1 cellular context compared by ENCODE assay signal in the genomic region with DNA sequence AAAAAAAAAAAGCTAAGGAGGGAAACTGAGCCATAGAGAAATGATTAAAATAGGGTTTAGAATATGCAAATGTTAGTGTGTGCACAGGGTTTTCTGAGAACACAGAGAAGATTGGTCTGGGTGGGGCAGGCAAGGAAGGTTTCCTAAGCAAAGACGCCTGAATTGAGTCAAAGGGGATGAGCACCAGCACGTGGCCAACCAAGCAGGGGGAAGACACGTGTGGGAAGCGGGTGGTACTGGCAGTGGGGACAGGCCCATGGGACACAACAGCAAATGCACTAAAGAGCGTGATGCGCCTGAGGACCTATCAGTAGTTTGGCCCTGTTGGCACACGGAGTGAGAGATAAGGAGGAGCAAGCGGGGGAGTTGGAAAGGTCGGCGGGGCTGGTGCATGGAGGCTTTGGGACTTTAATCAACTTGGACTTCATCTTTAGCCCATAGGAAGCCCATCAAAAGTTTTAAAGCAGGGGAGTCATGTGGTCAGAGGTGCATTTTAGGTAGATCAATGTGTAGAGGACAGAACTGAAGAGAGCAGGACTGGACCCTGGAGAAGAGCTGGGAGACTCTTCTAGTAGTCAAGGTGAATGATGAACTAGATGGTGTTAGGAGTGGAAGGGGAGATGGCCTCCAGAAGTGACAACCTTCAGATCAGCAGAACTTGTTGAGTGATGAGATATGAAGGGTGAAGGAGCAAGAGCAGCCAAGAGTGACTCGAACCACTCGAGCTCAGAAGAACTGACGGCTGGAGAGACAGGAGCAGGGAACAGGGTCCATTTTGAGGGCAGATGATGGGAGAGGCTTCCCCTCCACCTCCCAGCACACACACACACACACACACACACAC.
TF ChIP-seq lines count a peak whose summit lies in the region.

No MANE protein-coding gene starts in this region.

TF ChIP-seq in K562, 482 proteins besides CTCF, POLR2A, EP300 and RAD21 (continued from another document):
- TF ChIP-seq, protein P1, sequence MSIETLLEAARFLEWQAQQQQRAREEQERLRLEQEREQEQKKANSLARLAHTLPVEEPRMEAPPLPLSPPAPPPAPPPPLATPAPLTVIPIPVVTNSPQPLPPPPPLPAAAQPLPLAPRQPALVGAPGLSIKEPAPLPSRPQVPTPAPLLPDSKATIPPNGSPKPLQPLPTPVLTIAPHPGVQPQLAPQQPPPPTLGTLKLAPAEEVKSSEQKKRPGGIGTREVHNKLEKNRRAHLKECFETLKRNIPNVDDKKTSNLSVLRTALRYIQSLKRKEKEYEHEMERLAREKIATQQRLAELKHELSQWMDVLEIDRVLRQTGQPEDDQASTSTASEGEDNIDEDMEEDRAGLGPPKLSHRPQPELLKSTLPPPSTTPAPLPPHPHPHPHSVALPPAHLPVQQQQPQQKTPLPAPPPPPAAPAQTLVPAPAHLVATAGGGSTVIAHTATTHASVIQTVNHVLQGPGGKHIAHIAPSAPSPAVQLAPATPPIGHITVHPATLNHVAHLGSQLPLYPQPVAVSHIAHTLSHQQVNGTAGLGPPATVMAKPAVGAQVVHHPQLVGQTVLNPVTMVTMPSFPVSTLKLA (conservative IDR thresholded peaks at IDR 0.05) = peak; percentile 38 to 51; a peak in 2 of 4 replicates
- 0 out of 2 replicates have a peak, but pooled peaks have one; percentile 30 for TF ChIP-seq TAL1 (IDR thresholded peaks at IDR 0.05)
